Comparison of ENCODE assay signal across 15 cellular contexts in genomic region chr10:109698121-109698520, GRCh38.
"Had no signal": no experiment of that assay in that cellular context is flagged by ENCODE, and none has a peak within 500 bp of the region (broad histone marks: within the 10 kb centered on the region; RNA-seq: fewer than 3 reads in every experiment).

No MANE protein-coding gene starts in this region.

- DNase-seq: activated CD4-positive, alpha-beta T cell treated with anti-CD3 and anti-CD28 coated beads, Interleukin-2, amount 50 U/mL, for 1 hour; activated naive CD4-positive, alpha-beta T cell; activated naive CD8-positive, alpha-beta T cell treated with anti-CD3 and anti-CD28 coated beads, Interleukin-2, amount 10 ng/mL, durations not matched to agents 7 days and 5 days; central memory CD4-positive, alpha-beta T cell; colonic mucosa; mesendoderm; nucleus accumbens; right cardiac atrium; stimulated activated CD4-positive, alpha-beta T cell treated with anti-CD3 and anti-CD28 coated beads, Interleukin-4, amount 100 ng/mL, for 4 hours; stimulated activated CD8-positive, alpha-beta memory T cell treated with anti-CD3 and anti-CD28 coated beads, Interleukin-4, amount 100 ng/mL, for 48 hours; stimulated activated naive CD4-positive, alpha-beta T cell treated with Interleukin-2 at 50 U/mL for 16 hours; substantia nigra; trophoblast cell had no signal

- H3K4me1 ChIP-seq: esophagus muscularis mucosa had no signal

- H3K4me3 ChIP-seq: colonic mucosa, esophagus muscularis mucosa, smooth muscle cell had no signal

- H3K27me3 ChIP-seq: colonic mucosa, esophagus muscularis mucosa had no signal

- H3K36me3 ChIP-seq: colonic mucosa, esophagus muscularis mucosa had no signal

- H3K9me3 ChIP-seq: colonic mucosa, esophagus muscularis mucosa had no signal

- H3K27ac ChIP-seq: esophagus muscularis mucosa had no signal
